Comparison of ENCODE assay signal across 19 cellular contexts in genomic region chr14:94548131-94548998, GRCh38. TPM values are rescaled to one million over a fixed set of nuclear protein-coding genes. Genes with fewer than 3 reads are reported as not detected.
DNase-seq lines count a peak whose midpoint lies in the region; ATAC-seq and TF ChIP-seq lines count a peak whose summit lies in the region.
"Had no signal": no experiment of that assay in that cellular context is flagged by ENCODE, and none has a peak within 500 bp of the region (broad histone marks: within the 10 kb centered on the region; RNA-seq: fewer than 3 reads in every experiment).

No MANE protein-coding gene starts in this region.

- TF ChIP-seq CTCF in left ventricle myocardium inferior (IDR thresholded peaks at IDR 0.05; ENCODE audit: borderline replicate concordance), result no peak
- TF ChIP-seq CTCF in GM10266 (IDR thresholded peaks at IDR 0.05; ENCODE audit: control insufficient read depth, insufficient read depth, low read depth, missing control alignments), result no peak

- H3K18ac ChIP-seq in neuronal stem cell (ENCODE audit: low read length), result peak overlapping the region; percentile 61

- DNase-seq in left cardiac atrium, result no peak
- DNase-seq in left ventricle myocardium inferior, result no peak
- DNase-seq in left lobe of liver (ENCODE audit: low spot score), result no peak
- DNase-seq in neuronal stem cell (ENCODE audit: low spot score), result no peak
- DNase-seq in aorta, result no peak
- no peak for DNase-seq in GM10266 (ENCODE audit: extremely low spot score)
- DNase-seq in NCI-H2227 (lab: John Stamatoyannopoulos, UW; ENCODE audit: unreplicated experiment), result no peak
- DNase-seq: Calu3; CD8-positive, alpha-beta memory T cell; DMS153; IMR-90; NCI-H146; NCI-H2029; NCI-H226 had no signal

- H3K4me3 ChIP-seq in left ventricle myocardium inferior (no peak overlapping the region), neuronal stem cell (ENCODE audit: low read length in 2 of 2) (no peak overlapping the region), aorta (ENCODE audit: low read length in 2 of 2) (no peak overlapping the region)
- H3K4me3 ChIP-seq: HAP-1 had no signal

- H4K91ac ChIP-seq in neuronal stem cell (ENCODE audit: low read depth, low read length, poor library complexity), result no peak overlapping the region

- peak overlapping the region; percentile 89 for H2AK5ac ChIP-seq in neuronal stem cell (ENCODE audit: low read depth, low read length)

- no peaks in the 10 kb centered on the region for H3K36me3 ChIP-seq in left ventricle myocardium inferior
- no peaks in the 10 kb centered on the region for H3K36me3 ChIP-seq in neuronal stem cell (replicated peaks in 1 of 2; ENCODE audit: control insufficient read depth in 2 of 2, insufficient read depth in 2 of 2, low read length in 2 of 2)
- no peaks in the 10 kb centered on the region for H3K36me3 ChIP-seq in aorta (ENCODE audit: control insufficient read depth in 1 of 2, insufficient read depth in 2 of 2, low read length in 1 of 2)
- H3K36me3 ChIP-seq: HAP-1 had no signal

- no peak overlapping the region for H2BK120ac ChIP-seq in neuronal stem cell (ENCODE audit: low read depth, low read length)

- intact Hi-C loops in left cardiac atrium (cut with DNase I), result loop anchor here (5.0 to 10.0 kb wide), 2 partner anchors 124 to 126 kb away; no protein-coding TSS in a partner anchor
- intact Hi-C loops in left ventricle myocardium inferior (cut with micrococcal nuclease), result no loop called here
- intact Hi-C loops in aorta (cut with DNase I), result no loop called here

- no peak overlapping the region for H3K14ac ChIP-seq in neuronal stem cell (ENCODE audit: low read length)

- H3K9me3 ChIP-seq in left ventricle myocardium inferior (replicated peaks), result peaks cover 13% of the 10 kb centered on the region
- no peaks in the 10 kb centered on the region for H3K9me3 ChIP-seq in neuronal stem cell (replicated peaks in 1 of 2; ENCODE audit: control insufficient read depth in 2 of 2, insufficient read depth in 1 of 2, low read depth in 1 of 2, low read length in 2 of 2)
- H3K9me3 ChIP-seq in aorta (ENCODE audit: control insufficient read depth, low read length), result peaks cover 7% of the 10 kb centered on the region
- H3K9me3 ChIP-seq: HAP-1 had no signal

- H3K27ac ChIP-seq in left ventricle myocardium inferior (replicated peaks) (no peak overlapping the region), neuronal stem cell (replicated peaks; ENCODE audit: low read length) (no peak overlapping the region), aorta (ENCODE audit: low read depth in 1 of 2, low read length in 2 of 2) (no peak overlapping the region)
- H3K27ac ChIP-seq: C4-2B, KMS-11 had no signal

- no peak overlapping the region for H3K23ac ChIP-seq in neuronal stem cell (ENCODE audit: low read depth, low read length, poor library complexity)

- no peak overlapping the region for H2BK12ac ChIP-seq in neuronal stem cell (ENCODE audit: low read length)

- H3K4me1 ChIP-seq in left ventricle myocardium inferior, result no peaks in the 10 kb centered on the region
- peaks cover 0 to 8% of the 10 kb centered on the region in 2 donors for H3K4me1 ChIP-seq in neuronal stem cell (ENCODE audit: control insufficient read depth in 2 of 2, insufficient read depth in 1 of 2, low read depth in 1 of 2, low read length in 2 of 2)
- no peaks in the 10 kb centered on the region for H3K4me1 ChIP-seq in aorta (ENCODE audit: control insufficient read depth in 1 of 2, insufficient read depth in 2 of 2, low read length in 2 of 2)
- H3K4me1 ChIP-seq: HAP-1 had no signal

- H3K4ac ChIP-seq in neuronal stem cell (ENCODE audit: low read length), result no peak overlapping the region

- H3K4me2 ChIP-seq in neuronal stem cell (ENCODE audit: insufficient read depth, low read length, poor library complexity, severe bottlenecking), result no peak overlapping the region
- H3K4me2 ChIP-seq: KMS-11 had no signal

- ATAC-seq in left cardiac atrium (peak; percentile 12 to 42), left lobe of liver (peak; percentile 82), aorta (ENCODE audit: low FRiP score) (peak; percentile 41), GM19035 (IDR thresholded peaks at IDR 0.05; ENCODE audit: unreplicated experiment) (no peak)

- H3K9ac ChIP-seq in neuronal stem cell (ENCODE audit: low read depth, low read length, poor library complexity), result peak overlapping the region; percentile 27
- H3K9ac ChIP-seq: KMS-11 had no signal

- no peaks in the 10 kb centered on the region for H3K79me1 ChIP-seq in neuronal stem cell (ENCODE audit: low read depth, low read length)

- H2BK15ac ChIP-seq in neuronal stem cell (ENCODE audit: low read length), result peak overlapping the region; percentile 28

- no CpG with 5 or more reads among the region's 14 CpGs for WGBS in neuronal stem cell (ENCODE audit: extremely low coverage in 2 of 2, insufficient read length in 2 of 2, insufficient replicate concordance in 1 of 2), 2 donors
- 77 to 78% methylated on average over 14 of the region's 14 CpGs for WGBS in aorta, 2 donors

- H2AFZ ChIP-seq in neuronal stem cell (ENCODE audit: low read length), result no peak overlapping the region

- H3K27me3 ChIP-seq in left ventricle myocardium inferior (ENCODE audit: low read depth) (peaks cover 65% of the 10 kb centered on the region), neuronal stem cell (ENCODE audit: control insufficient read depth in 3 of 3, insufficient read depth in 3 of 3, low read depth in 1 of 3, low read length in 3 of 3) (no peaks in the 10 kb centered on the region), aorta (ENCODE audit: control insufficient read depth in 1 of 2, insufficient read depth in 2 of 2, low read length in 1 of 2) (no peaks in the 10 kb centered on the region)

- no peak overlapping the region for H4K8ac ChIP-seq in neuronal stem cell (ENCODE audit: low read depth, low read length)

- no peak overlapping the region for H2BK5ac ChIP-seq in neuronal stem cell (ENCODE audit: low read length)

RNA-seq across cellular contexts. Expression of gene SERPINA4, which starts 12.9 kb away (rescaled TPM):
- total RNA-seq in left cardiac atrium (not detected), left ventricle myocardium inferior (not detected), left lobe of liver (186 TPM), aorta (not detected)
- not detected for polyA plus RNA-seq in neuronal stem cell (2013, experiment 1 of 2)
- polyA plus RNA-seq in neuronal stem cell (2013, experiment 2 of 2), result not detected
- not detected for polyA plus RNA-seq in aorta
- total RNA-seq: CD8-positive, alpha-beta memory T cell; G401; IMR-90 had no signal
- polyA plus RNA-seq: CD8-positive, alpha-beta memory T cell; IMR-90 had no signal

RNA-seq across cellular contexts. Expression of gene SERPINA5, which starts 32.9 kb away (rescaled TPM):
- total RNA-seq in left cardiac atrium (10 to 100 TPM in 1 of 2 donors, 1 to 10 TPM in 1; 9.3 to 13.8 TPM), left ventricle myocardium inferior (2.1 TPM), left lobe of liver (216 TPM), aorta (1 to 10 TPM; 2.3 to 9.0 TPM)
- 2.4 TPM for polyA plus RNA-seq in neuronal stem cell (2013, experiment 1 of 2)
- 2.5 TPM for polyA plus RNA-seq in neuronal stem cell (2013, experiment 2 of 2)
- polyA plus RNA-seq in aorta, result under 1 TPM in 1 of 2 donors, not detected in 1; 0.13 TPM
- total RNA-seq: CD8-positive, alpha-beta memory T cell; G401; IMR-90 had no signal
- polyA plus RNA-seq: CD8-positive, alpha-beta memory T cell; IMR-90 had no signal

RNA-seq across cellular contexts. Expression of gene SERPINA12, which starts 39.1 kb away (rescaled TPM):
- not detected for total RNA-seq in left cardiac atrium
- total RNA-seq in left ventricle myocardium inferior, result not detected
- 0.35 TPM for total RNA-seq in left lobe of liver
- not detected for polyA plus RNA-seq in neuronal stem cell (2013, experiment 1 of 2)
- not detected for polyA plus RNA-seq in neuronal stem cell (2013, experiment 2 of 2)
- not detected for total RNA-seq in aorta
- not detected for polyA plus RNA-seq in aorta
- total RNA-seq: Calu3; CD8-positive, alpha-beta memory T cell; G401; IMR-90 had no signal
- polyA plus RNA-seq: CD8-positive, alpha-beta memory T cell; IMR-90 had no signal

Comparison
In these comparisons a context has a peak if more than half of its experiments do, and no peak if none do; other contexts are left out.
1. intact Hi-C loops: an anchor here in left cardiac atrium (5.0 to 10.0 kb wide); none called in left ventricle myocardium inferior and aorta.
2. RNA of gene SERPINA4, which starts 12.9 kb away (total RNA-seq): 186 TPM in left lobe of liver (single experiment); not detected in aorta, not detected in left cardiac atrium and not detected in left ventricle myocardium inferior (single experiment); every median in the first group is over 100 times any median in the second.
3. RNA of gene SERPINA5, which starts 32.9 kb away (total RNA-seq): 216 TPM in left lobe of liver (single experiment); 9.3 to 13.8 TPM in left cardiac atrium, 2.3 to 9.0 TPM in aorta and 2.1 TPM in left ventricle myocardium inferior (single experiment); every median in the first group is over 10 times any median in the second.